ENCODE assay signal across 14 cellular contexts in the genomic region with DNA sequence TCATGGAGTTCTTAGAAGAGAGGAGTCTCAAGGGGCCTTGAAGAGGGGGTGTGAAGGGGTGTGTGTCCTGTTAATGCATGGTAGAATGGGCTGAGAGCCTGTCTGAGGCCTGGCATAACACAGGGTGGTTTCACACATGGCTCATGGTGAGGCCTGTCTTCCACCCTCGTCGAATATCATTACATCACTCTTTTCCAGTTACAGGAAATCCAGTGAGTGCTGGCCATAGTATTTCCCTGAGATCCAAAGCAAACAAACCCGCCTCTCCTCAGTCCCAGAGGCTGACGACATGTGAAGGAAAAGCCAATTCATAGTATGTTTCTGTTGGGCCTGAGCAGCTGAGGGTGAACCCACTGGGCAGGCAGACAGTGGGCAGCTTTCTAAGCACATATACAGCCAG.
A peak's percentile ranks its signal among the peaks of the same experiment; 100 is the strongest.
DNase-seq lines count a peak whose midpoint lies in the region; ATAC-seq lines count a peak whose summit lies in the region.
"Had no signal": no experiment of that assay in that cellular context is flagged by ENCODE, and none has a peak within 500 bp of the region (broad histone marks: within the 10 kb centered on the region; RNA-seq: fewer than 3 reads in every experiment).

No MANE protein-coding gene starts in this region.

- no peak for ATAC-seq in GM21737 (IDR thresholded peaks at IDR 0.05; ENCODE audit: unreplicated experiment)
- ATAC-seq: gastrocnemius medialis; stimulated activated naive B cell treated with anti-CD40 and anti-IgM and Interleukin-4, amounts not matched to agents 10 μg/mL and 1 μg/mL and 100 μg/mL, for 72 hours had no signal

- DNase-seq in HuH-7 (ENCODE audit: low spot score) (peak; percentile 26), amniotic epithelial cell (ENCODE audit: low read depth) (peak; percentile 24), glomerular visceral epithelial cell (ENCODE audit: extremely low spot score) (peak; percentile 61), renal cortical epithelial cell (ENCODE audit: low read depth) (peak; percentile 38), NCI-H2171 (lab: John Stamatoyannopoulos, UW) (no peak), NCI-H2196 (lab: John Stamatoyannopoulos, UW; ENCODE audit: unreplicated experiment) (no peak)
- no peak for DNase-seq in stimulated activated CD4-positive, alpha-beta T cell treated with anti-CD3 and anti-CD28 coated beads, Interleukin-12 subunit alpha, Interleukin-12 subunit beta, amount 100 ng/mL, for 4 hours
- DNase-seq: anterior cingulate cortex; DMS79; gastrocnemius medialis; NCI-H446 treated with DMSO at 0.1 percent for 48 hours; stimulated activated CD4-positive, alpha-beta T cell treated with anti-CD3 and anti-CD28 coated beads, Interleukin-15, amount 100 ng/mL, for 24 hours; stimulated activated naive B cell treated with anti-CD40 and anti-IgM and Interleukin-4, amounts not matched to agents 10 μg/mL and 1 μg/mL and 100 μg/mL, for 72 hours had no signal

Comparison
In these comparisons a context has a peak if more than half of its experiments do, and no peak if none do; other contexts are left out.
1. DNase-seq: peak in HuH-7 (single experiment), amniotic epithelial cell (single experiment), glomerular visceral epithelial cell (single experiment) and renal cortical epithelial cell (single experiment); none in stimulated activated CD4-positive, alpha-beta T cell treated with anti-CD3 and anti-CD28 coated beads, Interleukin-12 subunit alpha, Interleukin-12 subunit beta, amount 100 ng/mL, for 4 hours (single experiment), NCI-H2171 (single experiment) and NCI-H2196 (single experiment).